In the genomic region with DNA sequence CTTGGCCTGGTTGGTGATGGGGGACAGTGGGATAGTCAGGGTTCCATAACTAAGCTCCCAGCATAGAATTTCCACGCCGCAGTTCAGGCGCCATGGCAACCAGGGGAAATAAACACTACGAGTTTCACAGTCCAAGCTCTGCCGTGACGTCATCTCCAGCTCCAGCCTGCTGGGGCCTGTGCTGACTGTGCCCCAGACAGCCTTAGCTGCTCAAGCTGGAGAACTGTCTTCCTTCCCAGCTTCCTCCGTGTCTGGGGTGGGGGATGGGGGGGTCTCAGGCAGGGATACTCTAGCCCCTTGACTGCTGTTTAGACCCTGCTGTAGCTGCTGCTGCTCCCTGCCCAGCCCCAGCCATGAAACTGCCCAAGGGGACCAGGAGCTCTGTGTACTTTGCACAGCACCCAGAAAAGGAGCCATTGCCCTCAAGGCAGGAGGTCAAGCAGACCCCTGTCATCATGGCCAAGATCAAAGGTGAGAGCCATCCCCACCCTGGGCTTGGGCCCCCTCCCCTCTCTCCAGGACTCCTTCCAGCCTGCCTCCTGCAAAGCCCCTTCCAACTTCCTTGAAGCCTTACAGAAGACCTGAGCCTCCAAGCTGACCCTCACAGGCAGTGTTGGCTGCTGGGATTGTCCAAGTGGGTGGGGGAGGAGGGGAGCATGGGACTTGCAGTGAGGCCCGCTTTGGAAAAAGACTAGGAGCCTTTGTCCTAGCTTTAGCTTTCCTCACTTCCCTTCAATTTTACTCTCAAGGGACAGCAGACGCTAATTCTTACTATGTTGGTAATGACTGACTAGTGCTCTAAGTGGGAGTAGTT, we compare ENCODE assay signal across 8 cellular contexts. TPM values are rescaled to one million over a fixed set of nuclear protein-coding genes. Genes with fewer than 3 reads are reported as not detected.
DNase-seq lines count a peak whose midpoint lies in the region; ATAC-seq and TF ChIP-seq lines count a peak whose summit lies in the region.

No MANE protein-coding gene starts in this region.

- peaks cover 20% of the 10 kb centered on the region for H3K27me3 Mint-ChIP-seq in activated CD8-positive, alpha-beta T cell treated with anti-CD3 and anti-CD28 coated beads for 36 hours
- H3K27me3 Mint-ChIP-seq in natural killer cell treated with Interleukin-12 subunit alpha and Interleukin-12 subunit beta and Interleukin-15 and Interleukin-18, amount 100 ng/mL, for 72 hours, result peaks cover 14 to 19% of the 10 kb centered on the region in 2 donors
- H3K27me3 Mint-ChIP-seq in type B pancreatic cell, result no peaks in the 10 kb centered on the region

- no peak overlapping the region for H3K4me3 ChIP-seq in fibroblast of the aortic adventitia (ENCODE audit: low read depth, low read length)

- H3K27ac Mint-ChIP-seq in activated CD8-positive, alpha-beta T cell treated with anti-CD3 and anti-CD28 coated beads for 36 hours, result no peak overlapping the region
- H3K27ac Mint-ChIP-seq in natural killer cell treated with Interleukin-12 subunit alpha and Interleukin-12 subunit beta and Interleukin-15 and Interleukin-18, amount 100 ng/mL, for 72 hours, result no peak overlapping the region
- H3K27ac Mint-ChIP-seq in type B pancreatic cell, result peak overlapping the region; percentile 96

- H3K4me3 Mint-ChIP-seq in activated CD8-positive, alpha-beta T cell treated with anti-CD3 and anti-CD28 coated beads for 36 hours, result no peak overlapping the region
- no peak overlapping the region for H3K4me3 Mint-ChIP-seq in natural killer cell treated with Interleukin-12 subunit alpha and Interleukin-12 subunit beta and Interleukin-15 and Interleukin-18, amount 100 ng/mL, for 72 hours
- peak overlapping the region; percentile 28 for H3K4me3 Mint-ChIP-seq in type B pancreatic cell

- in situ Hi-C loops in ACHN (cut with HindIII; ENCODE audit: low pct_ligation_motif_present, low pct_unique_long_range_greater_than_20kb, low sequenced_read_pairs), result no loop called here

- no peaks in the 10 kb centered on the region for H3K36me3 Mint-ChIP-seq in activated CD8-positive, alpha-beta T cell treated with anti-CD3 and anti-CD28 coated beads for 36 hours (ENCODE audit: low read depth)
- H3K36me3 Mint-ChIP-seq in natural killer cell treated with Interleukin-12 subunit alpha and Interleukin-12 subunit beta and Interleukin-15 and Interleukin-18, amount 100 ng/mL, for 72 hours, result no peaks in the 10 kb centered on the region
- no peaks in the 10 kb centered on the region for H3K36me3 Mint-ChIP-seq in type B pancreatic cell

- peak; percentile 26 for ATAC-seq in activated CD8-positive, alpha-beta T cell treated with anti-CD3 and anti-CD28 coated beads for 36 hours
- no peak for ATAC-seq in natural killer cell treated with Interleukin-12 subunit alpha and Interleukin-12 subunit beta and Interleukin-15 and Interleukin-18, amount 100 ng/mL, for 72 hours
- ATAC-seq in GM19395 (IDR thresholded peaks at IDR 0.05; ENCODE audit: unreplicated experiment), result no peak

- CTCF ChIA-PET in activated CD8-positive, alpha-beta T cell treated with anti-CD3 and anti-CD28 coated beads for 36 hours (lab: Charles Lee), result interaction anchor here (0.7 to 3.3 kb wide), 4 partner anchors 9 to 78 kb away, joined by 3 to 19 read pairs (median 6); no protein-coding TSS in a partner anchor

- no peaks in the 10 kb centered on the region for H3K9me3 Mint-ChIP-seq in activated CD8-positive, alpha-beta T cell treated with anti-CD3 and anti-CD28 coated beads for 36 hours
- H3K9me3 Mint-ChIP-seq in natural killer cell treated with Interleukin-12 subunit alpha and Interleukin-12 subunit beta and Interleukin-15 and Interleukin-18, amount 100 ng/mL, for 72 hours, result no peaks in the 10 kb centered on the region
- no peaks in the 10 kb centered on the region for H3K9me3 Mint-ChIP-seq in type B pancreatic cell

- POLR2A ChIA-PET in activated CD8-positive, alpha-beta T cell treated with anti-CD3 and anti-CD28 coated beads for 36 hours (lab: Charles Lee), result interaction anchor here (0.6 to 0.7 kb wide), 2 partner anchors 278 to 763 kb away, joined by 3 read pairs; no protein-coding TSS in a partner anchor

- intact Hi-C loops in activated CD8-positive, alpha-beta T cell treated with anti-CD3 and anti-CD28 coated beads for 36 hours (cut with micrococcal nuclease), result no loop called here

- DNase-seq in ACHN (peak; percentile 78), GM19238 (ENCODE audit: insufficient read length, low spot score) (peak; percentile 68), NCI-H2029 treated with DMSO at 0.1 percent for 48 hours (lab: John Stamatoyannopoulos, UW) (peak; percentile 21), fibroblast of the aortic adventitia (ENCODE audit: low read depth) (peak; percentile 91), type B pancreatic cell (ENCODE audit: extremely low spot score, unreplicated experiment) (peak; percentile 82)
- peak; percentile 63 for DNase-seq in activated CD8-positive, alpha-beta T cell treated with anti-CD3 and anti-CD28 coated beads for 36 hours
- DNase-seq in natural killer cell treated with Interleukin-12 subunit alpha and Interleukin-12 subunit beta and Interleukin-15 and Interleukin-18, amount 100 ng/mL, for 72 hours (ENCODE audit: low spot score), result peak; percentile 49

- peaks cover 8% of the 10 kb centered on the region for H3K4me1 Mint-ChIP-seq in activated CD8-positive, alpha-beta T cell treated with anti-CD3 and anti-CD28 coated beads for 36 hours (ENCODE audit: low read depth)
- H3K4me1 Mint-ChIP-seq in natural killer cell treated with Interleukin-12 subunit alpha and Interleukin-12 subunit beta and Interleukin-15 and Interleukin-18, amount 100 ng/mL, for 72 hours (ENCODE audit: low read depth in 2 of 2), result peaks cover 9 to 15% of the 10 kb centered on the region in 2 donors
- H3K4me1 Mint-ChIP-seq in type B pancreatic cell (ENCODE audit: unreplicated experiment), result peaks cover 29% of the 10 kb centered on the region

- no peak for TF ChIP-seq CTCF in activated CD8-positive, alpha-beta T cell treated with anti-CD3 and anti-CD28 coated beads for 36 hours (IDR thresholded peaks at IDR 0.05)
- TF ChIP-seq CTCF in fibroblast of the aortic adventitia (IDR thresholded peaks at IDR 0.05; ENCODE audit: insufficient read depth, low read length) (no peak), type B pancreatic cell (conservative IDR thresholded peaks at IDR 0.05) (no peak)

RNA-seq across cellular contexts. Expression of gene CSPG4, which starts 11.4 kb away (rescaled TPM):
- not detected for total RNA-seq in activated CD8-positive, alpha-beta T cell treated with anti-CD3 and anti-CD28 coated beads for 36 hours
- total RNA-seq in fibroblast of the aortic adventitia (ENCODE audit: low replicate concordance), result 12.0 and 27.8 TPM in 2 replicates
- total RNA-seq in natural killer cell treated with Interleukin-12 subunit alpha and Interleukin-12 subunit beta and Interleukin-15 and Interleukin-18, amount 100 ng/mL, for 72 hours, result not detected
- total RNA-seq in type B pancreatic cell (ENCODE audit: low replicate concordance), result 0.19 and 7.3 TPM in 2 replicates

Comparison
In these comparisons a context has a peak if more than half of its experiments do, and no peak if none do; other contexts are left out.
1. DNase-seq: peak in every context shown above with its lines; median percentile 91 in fibroblast of the aortic adventitia; 82 in type B pancreatic cell; 78 in ACHN; 68 in GM19238; 63 in activated CD8-positive, alpha-beta T cell treated with anti-CD3 and anti-CD28 coated beads for 36 hours; 49 in natural killer cell treated with Interleukin-12 subunit alpha and Interleukin-12 subunit beta and Interleukin-15 and Interleukin-18, amount 100 ng/mL, for 72 hours; 21 in NCI-H2029 treated with DMSO at 0.1 percent for 48 hours.